ENCODE assay signal across 14 cellular contexts in the genomic region with DNA sequence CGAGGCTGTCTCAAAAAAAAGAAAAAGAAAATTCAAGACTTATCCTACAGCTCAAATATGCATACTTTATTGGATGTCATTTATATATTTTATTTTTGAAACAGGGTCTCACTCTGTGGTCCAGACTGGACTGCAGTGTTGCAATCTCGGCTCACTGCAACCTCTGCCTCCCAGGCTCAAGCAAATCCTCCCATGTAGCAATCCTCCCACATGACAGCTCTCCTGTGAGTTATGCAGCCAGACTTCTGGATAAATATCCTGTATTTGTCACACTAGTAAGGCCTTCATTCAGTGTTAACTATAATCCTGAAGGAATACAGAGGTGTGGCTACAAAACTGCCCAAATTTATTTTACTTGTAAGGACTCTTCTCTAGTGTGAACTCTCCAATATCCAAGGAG.
"Had no signal": no experiment of that assay in that cellular context is flagged by ENCODE, and none has a peak within 500 bp of the region (broad histone marks: within the 10 kb centered on the region; RNA-seq: fewer than 3 reads in every experiment).

No MANE protein-coding gene starts in this region.

- ATAC-seq: activated CD4-positive, alpha-beta T cell treated with anti-CD3 and anti-CD28 coated beads for 36 hours; activated naive CD8-positive, alpha-beta T cell treated with anti-CD3 and anti-CD28 coated beads, Interleukin-2, amount 50 U/mL, for 24 hours; body of pancreas; gastroesophageal sphincter; T-cell had no signal

- H3K9ac ChIP-seq: parathyroid adenoma had no signal

- H3K9me3 Mint-ChIP-seq: activated naive CD8-positive, alpha-beta T cell treated with anti-CD3 and anti-CD28 coated beads, Interleukin-2, amount 50 U/mL, for 24 hours; T-cell had no signal

- H3K27me3 Mint-ChIP-seq: activated CD4-positive, alpha-beta memory T cell treated with anti-CD3 and anti-CD28 coated beads, Interleukin-2, amount 10 ng/mL, durations not matched to agents 7 days and 5 days; activated CD4-positive, alpha-beta T cell treated with anti-CD3 and anti-CD28 coated beads for 36 hours; activated naive CD8-positive, alpha-beta T cell treated with anti-CD3 and anti-CD28 coated beads, Interleukin-2, amount 50 U/mL, for 24 hours; T-cell had no signal

- H3K4me3 ChIP-seq: body of pancreas, esophagus squamous epithelium, gastroesophageal sphincter, tibial artery had no signal

- H3K27me3 ChIP-seq: body of pancreas, esophagus squamous epithelium, gastroesophageal sphincter, tibial artery had no signal

- H3K9me3 ChIP-seq: body of pancreas, esophagus squamous epithelium, gastroesophageal sphincter, tibial artery had no signal

- H3K27ac ChIP-seq: body of pancreas, esophagus squamous epithelium, gastroesophageal sphincter, parathyroid adenoma, tibial artery, WERI-Rb-1 had no signal

- H2AFZ ChIP-seq: parathyroid adenoma had no signal

- DNase-seq: activated CD4-positive, alpha-beta memory T cell treated with anti-CD3 and anti-CD28 coated beads, Interleukin-2, amount 10 ng/mL, durations not matched to agents 7 days and 5 days; activated CD4-positive, alpha-beta T cell treated with anti-CD3 and anti-CD28 coated beads for 36 hours; activated CD8-positive, alpha-beta memory T cell treated with anti-CD3 and anti-CD28 coated beads, Interleukin-2, amount 50 U/mL, for 48 hours; activated naive CD4-positive, alpha-beta T cell; activated naive CD8-positive, alpha-beta T cell treated with anti-CD3 and anti-CD28 coated beads, Interleukin-2, amount 50 U/mL, for 24 hours; body of pancreas; dermis blood vessel endothelial cell; esophagus squamous epithelium; T-cell; T1000; tibial artery; WERI-Rb-1 had no signal

- H3K27ac Mint-ChIP-seq: activated CD4-positive, alpha-beta T cell treated with anti-CD3 and anti-CD28 coated beads for 36 hours; activated naive CD8-positive, alpha-beta T cell treated with anti-CD3 and anti-CD28 coated beads, Interleukin-2, amount 50 U/mL, for 24 hours; T-cell had no signal

- H3K4me3 Mint-ChIP-seq: activated CD4-positive, alpha-beta memory T cell treated with anti-CD3 and anti-CD28 coated beads, Interleukin-2, amount 10 ng/mL, durations not matched to agents 7 days and 5 days; activated CD4-positive, alpha-beta T cell treated with anti-CD3 and anti-CD28 coated beads for 36 hours; activated naive CD8-positive, alpha-beta T cell treated with anti-CD3 and anti-CD28 coated beads, Interleukin-2, amount 50 U/mL, for 24 hours; T-cell had no signal
